Comparison of ENCODE assay signal across 21 cellular contexts in the genomic region with DNA sequence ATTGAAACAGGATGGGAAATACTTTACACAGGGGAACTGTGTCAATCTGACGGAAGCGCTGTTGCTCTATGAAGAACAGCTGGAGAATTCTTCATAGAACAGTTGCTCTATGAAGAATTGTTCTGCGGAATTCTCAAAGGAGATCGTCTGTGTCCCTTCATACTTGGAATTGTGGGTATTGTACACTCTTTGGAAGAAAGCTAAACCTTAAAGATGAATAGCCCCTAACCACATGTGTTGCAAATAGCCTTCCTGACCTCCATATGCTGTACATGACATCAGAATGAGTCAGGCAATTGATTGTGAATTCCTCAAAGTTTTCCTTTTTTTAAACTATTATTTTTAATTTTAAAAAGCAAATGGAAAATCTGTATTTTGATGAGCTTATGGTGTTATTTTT. TPM values are rescaled to one million over a fixed set of nuclear protein-coding genes. Genes with fewer than 3 reads are reported as not detected.
A peak's percentile ranks its signal among the peaks of the same experiment; 100 is the strongest.
DNase-seq lines count a peak whose midpoint lies in the region; ATAC-seq, FAIRE-seq and TF ChIP-seq lines count a peak whose summit lies in the region.
"Had no signal": no experiment of that assay in that cellular context is flagged by ENCODE, and none has a peak within 500 bp of the region (broad histone marks: within the 10 kb centered on the region; RNA-seq: fewer than 3 reads in every experiment).

No MANE protein-coding gene starts in this region.

- no peak for TF ChIP-seq RAD21 in K562 (CRISPR knock-in tag; conservative IDR thresholded peaks at IDR 0.05 in 1 of 2, IDR thresholded peaks at IDR 0.05 in 1 of 2)

- no peak for TF ChIP-seq CTCF in AG10803 (conservative IDR thresholded peaks at IDR 0.05; ENCODE audit: low read length)
- no peak for TF ChIP-seq CTCF in K562 (IDR thresholded peaks at IDR 0.05 in 2 of 3, conservative IDR thresholded peaks at IDR 0.05 in 1 of 3; ENCODE audit: insufficient read depth in 2 of 3, low read depth in 1 of 3, low read length in 3 of 3)
- no peak for TF ChIP-seq CTCF in foreskin keratinocyte (conservative IDR thresholded peaks at IDR 0.05)
- no peak for TF ChIP-seq CTCF in GM10248 (IDR thresholded peaks at IDR 0.05; ENCODE audit: control extremely low read depth, extremely low read depth, low read depth, missing control alignments)

- no peak overlapping the region for H3K4me2 ChIP-seq in K562 (ENCODE audit: insufficient read depth, low read length)

- H3K27ac ChIP-seq in K562 (ENCODE audit: extremely low read depth, low read depth, low read length) (no peak overlapping the region), foreskin keratinocyte (no peak overlapping the region)

- BruUV-seq in K562 (replicated peaks; lab: Mats Ljungman, UMichigan): no TSS peak

- FAIRE-seq in K562 (lab: Jason Lieb, UNC): no peak
- FAIRE-seq: A204.1, HTR-8/SVneo had no signal

- H3K36me3 ChIP-seq in K562 (ENCODE audit: control insufficient read depth, insufficient read depth, low read length): no peaks in the 10 kb centered on the region

- H2AFZ ChIP-seq in K562 (ENCODE audit: low read depth, low read length): peak overlapping the region; percentile 43; the same call in 1 of the 2 replicates

- no peak for TF ChIP-seq EP300 in K562 (IDR thresholded peaks at IDR 0.05; ENCODE audit: low read length)

- DNase-seq in AG10803 (ENCODE audit: low read depth): peak; percentile 62
- peak; percentile 70 for DNase-seq in LHCN-M2 (ENCODE audit: low read depth)
- no peak for DNase-seq in K562 (ENCODE audit: extremely low read depth in 1 of 4, low spot score in 3 of 4)
- DNase-seq in foreskin keratinocyte: peak in 1 of 2 donors; percentile 19
- no peak for DNase-seq in GM10248 (ENCODE audit: extremely low spot score)
- no peak for DNase-seq in NCI-H446 (lab: John Stamatoyannopoulos, UW)
- no peak for DNase-seq in NCI-H748 (lab: John Stamatoyannopoulos, UW; ENCODE audit: unreplicated experiment)
- DNase-seq: AML-193, DMS79, GF-D8, H9, KBM-7, NCI-H1048, NCI-H146, NCI-H2107, NCI-H226, NCI-H69, Right ventricle myocardium superior had no signal

- WGBS in K562 (ENCODE audit: insufficient coverage, low coverage, missing lambda C conversion rate): 66% methylated on average over 4 of the region's 4 CpGs

- TF ChIP-seq POLR2A in K562 (conservative IDR thresholded peaks at IDR 0.05): no peak

- ATAC-seq in K562 (no peak), foreskin keratinocyte (peak; percentile 50), GM21526 (IDR thresholded peaks at IDR 0.05; ENCODE audit: low FRiP score, unreplicated experiment) (no peak)

- H3K9ac ChIP-seq in K562 (ENCODE audit: insufficient read depth in 1 of 2, low read depth in 2 of 2, low read length in 2 of 2): no peak overlapping the region

- CTCF ChIA-PET in K562 (lab: Yijun Ruan, JAX; ENCODE audit: low intra/inter-chr PET ratio): no interaction called here
- CTCF ChIA-PET in GM10248 (lab: Yijun Ruan, JAX): interaction anchor here (1.1 to 1.4 kb wide), 3 partner anchors 11 to 102 kb away, joined by 3 to 4 read pairs (median 4); no protein-coding TSS in a partner anchor

- no peaks in the 10 kb centered on the region for H3K9me3 ChIP-seq in K562 (replicated peaks; ENCODE audit: control insufficient read depth, insufficient read depth, low read depth, low read length)

- no peaks in the 10 kb centered on the region for H3K27me3 ChIP-seq in K562 (ENCODE audit: control insufficient read depth in 2 of 2, insufficient read depth in 2 of 2, low read length in 2 of 2)
- H3K27me3 ChIP-seq in foreskin keratinocyte: peaks cover 15% of the 10 kb centered on the region

- POLR2A ChIA-PET in K562 (lab: Yijun Ruan, JAX): no interaction called here
- POLR2A ChIA-PET in GM10248 (lab: Yijun Ruan, JAX): no interaction called here

- no peaks in the 10 kb centered on the region for H3K9me1 ChIP-seq in K562 (ENCODE audit: control insufficient read depth, insufficient read depth, low read length)

- H4K20me1 ChIP-seq in K562 (replicated peaks; ENCODE audit: control insufficient read depth, insufficient read depth, low read length): no peaks in the 10 kb centered on the region

- H3K4me3 ChIP-seq in AG10803 (ENCODE audit: low read length) (no peak overlapping the region), K562 (no peak overlapping the region)

- H3K79me2 ChIP-seq in K562 (ENCODE audit: control insufficient read depth, insufficient read depth, low read length): no peaks in the 10 kb centered on the region

- in situ Hi-C loops in K562 (cut with MboI): no loop called here

- H3K4me1 ChIP-seq in K562 (replicated peaks in 1 of 2; ENCODE audit: control insufficient read depth in 2 of 2, insufficient read depth in 2 of 2, low read length in 2 of 2) (peaks cover 14 to 25% of the 10 kb centered on the region in 2 experiments), foreskin keratinocyte (no peaks in the 10 kb centered on the region)

- intact Hi-C loops in K562 (cut with micrococcal nuclease): no loop called here

TF ChIP-seq in K562, 482 proteins besides CTCF, POLR2A, EP300 and RAD21 (continues in another document):
- TF ChIP-seq ZNF282 (CRISPR knock-in tag; IDR thresholded peaks at IDR 0.05) (no peak), THRAP3 (IDR thresholded peaks at IDR 0.05; ENCODE audit: borderline replicate concordance) (no peak), ZBTB1 (CRISPR knock-in tag; IDR thresholded peaks at IDR 0.05; ENCODE audit: borderline replicate concordance, low read depth) (no peak), PHF20 (IDR thresholded peaks at IDR 0.05; ENCODE audit: partially characterized antibody) (no peak), SREBF2 (CRISPR knock-in tag; IDR thresholded peaks at IDR 0.05) (no peak), SMAD4 (CRISPR knock-in tag; conservative IDR thresholded peaks at IDR 0.05) (no peak), GATAD2A (IDR thresholded peaks at IDR 0.05) (no peak), SIX5 (IDR thresholded peaks at IDR 0.05; ENCODE audit: borderline replicate concordance in 1 of 2, insufficient read depth in 1 of 2, low read depth in 1 of 2, low read length in 2 of 2) (no peak), PHF21A (IDR thresholded peaks at IDR 0.05; ENCODE audit: borderline replicate concordance, low read depth) (no peak), MCM2 (IDR thresholded peaks at IDR 0.05; ENCODE audit: low read depth) (no peak), CC2D1A (IDR thresholded peaks at IDR 0.05) (no peak), MTA3 (IDR thresholded peaks at IDR 0.05; ENCODE audit: borderline replicate concordance) (no peak), GATAD2B (IDR thresholded peaks at IDR 0.05; ENCODE audit: borderline replicate concordance) (no peak), CBFA2T3 (IDR thresholded peaks at IDR 0.05) (no peak), FOSL1 (tag; conservative IDR thresholded peaks at IDR 0.05) (no peak), THRB (CRISPR knock-in tag; conservative IDR thresholded peaks at IDR 0.05) (no peak), SAFB2 (IDR thresholded peaks at IDR 0.05; ENCODE audit: borderline replicate concordance, low read depth, low read length, severe bottlenecking) (no peak)

RNA-seq across cellular contexts. Expression of gene NIM1K, which starts 15.6 kb away (rescaled TPM):
- 1.2 and 2.0 TPM in 2 replicates for total RNA-seq in LHCN-M2 (2014; rRNA removed)
- polyA plus RNA-seq in LHCN-M2 (2012): 1.3 TPM
- total RNA-seq in K562 (2011; cell fraction: chromatin; rRNA removed; ENCODE audit: low replicate concordance): 0.12 and 0.14 TPM in 2 replicates
- total RNA-seq in K562 (2011; cell fraction: nucleolus; rRNA removed): not detected in 2 replicates
- not detected in 2 replicates for total RNA-seq in K562 (2011; cell fraction: nucleoplasm; rRNA removed)
- total RNA-seq in K562 (2014; rRNA removed): 0.04 TPM in 1 of 2 replicates, not detected in the other
- total RNA-seq in K562 (2014; rRNA removed; fragmentation: Illumina TruSeq; extraction: Trizol): not detected in 2 replicates
- 0.07 and 0.08 TPM in 2 replicates for total RNA-seq in K562 (2015; rRNA removed; fragmentation: Illumina TruSeq; extraction: Trizol)
- total RNA-seq in K562 (2021): 0.13 and 0.31 TPM in 2 replicates
- polyA plus RNA-seq in K562 (2011; rRNA removed): 0.04 TPM in 1 of 2 replicates, not detected in the other
- 0.03 TPM in 1 of 2 replicates, not detected in the other for polyA plus RNA-seq in K562 (2011; cell fraction: cytosol; rRNA removed)
- 0.06 and 0.13 TPM in 2 replicates for polyA plus RNA-seq in K562 (2011; cell fraction: nucleus; rRNA removed)
- polyA plus RNA-seq in K562 (2012): 0.08 TPM in 2 replicates
- 0.04 and 0.09 TPM in 2 replicates for polyA plus RNA-seq in K562 (2014; fragmentation: Illumina TruSeq; extraction: Trizol)
- polyA plus RNA-seq in K562 (2014; fragmentation: Nextera tagmentation; extraction: Ambion mirVana): under 1 TPM in 1 of 2 experiments, not detected in 1; 0.03 TPM
- polyA plus RNA-seq in K562 (2014; rRNA removed): 0.34 TPM in 1 of 2 replicates, not detected in the other
- 0.09 and 0.21 TPM in 2 replicates for polyA minus RNA-seq in K562 (2011; rRNA and poly(A)+ RNA removed)
- not detected in 2 replicates for polyA minus RNA-seq in K562 (2011; cell fraction: cytosol; rRNA and poly(A)+ RNA removed)
- polyA minus RNA-seq in K562 (2011; cell fraction: nucleus; rRNA and poly(A)+ RNA removed): 0.13 TPM in 1 of 2 replicates, not detected in the other
- total RNA-seq in foreskin keratinocyte: 0.07 and 0.14 TPM in 2 replicates
- 0.04 TPM in 1 of 2 replicates, not detected in the other for polyA plus RNA-seq in foreskin keratinocyte

Comparison
In these comparisons a context has a peak if more than half of its experiments do, and no peak if none do; other contexts are left out.
1. DNase-seq: peak in AG10803 (single experiment) and LHCN-M2 (single experiment); none in K562 (0 of 4), GM10248 (single experiment), NCI-H446 (0 of 2) and NCI-H748 (single experiment).